In genomic region chr9:123926986-123927385, GRCh38 we compare ENCODE assay signal across 28 cellular contexts. TPM values are rescaled to one million over a fixed set of nuclear protein-coding genes. Genes with fewer than 3 reads are reported as not detected.
DNase-seq lines count a peak whose midpoint lies in the region; ATAC-seq, FAIRE-seq and TF ChIP-seq lines count a peak whose summit lies in the region.
"Had no signal": no experiment of that assay in that cellular context is flagged by ENCODE, and none has a peak within 500 bp of the region (broad histone marks: within the 10 kb centered on the region; RNA-seq: fewer than 3 reads in every experiment).

No MANE protein-coding gene starts in this region.

- H3K4me2 ChIP-seq in A549 = peak overlapping the region; percentile 89; the same call in 2 of the 3 replicates
- 0 out of 2 replicates have a peak overlapping the region, but pooled peaks have one; percentile 81 for H3K4me2 ChIP-seq in MM.1S (ENCODE audit: low read depth, low read length)

- H3K9me2 ChIP-seq in MM.1S (replicated peaks; ENCODE audit: insufficient read depth, low read length) = no peaks in the 10 kb centered on the region

- H4K20me1 ChIP-seq in MM.1S (ENCODE audit: insufficient read depth, low read length) = no peaks in the 10 kb centered on the region; the same call in 1 of the 2 replicates

- no peak for FAIRE-seq in A549 (lab: Jason Lieb, UNC)
- FAIRE-seq: endometrium had no signal

- peak overlapping the region in 1 of 5 experiments; percentile 88 for H3K27ac Mint-ChIP-seq in brain
- H3K27ac Mint-ChIP-seq: activated T-helper 1 cell treated with anti-CD3 and anti-CD28 coated beads, Interleukin-12 subunit alpha, Interleukin-12 subunit beta, Interleukin-2, Interleukin-4 antibody, amounts not matched to agents 30 ng/mL and 10 ng/mL and 1 ng/mL, durations not matched to agents 14 hours and 24 hours and 36 hours; stimulated activated naive CD8-positive, alpha-beta T cell treated with anti-CD3 and anti-CD28 coated beads, Interleukin-15, amount 100 ng/mL, for 72 hours had no signal

- ATAC-seq in A549 (no peak), left cardiac atrium (no peak)
- ATAC-seq: activated CD4-positive, CD25-positive, alpha-beta regulatory T cell treated with anti-CD3 and anti-CD28 coated beads, Interleukin-2, amount 50 U/mL, for 24 hours; right cardiac atrium; stimulated activated naive CD8-positive, alpha-beta T cell treated with anti-CD3 and anti-CD28 coated beads, Interleukin-15, amount 100 ng/mL, for 72 hours; T-cell had no signal

- no peak overlapping the region for H2AFZ ChIP-seq in MM.1S (ENCODE audit: low read length)

- no peak for DNase-seq in A549 (ENCODE audit: low read depth in 1 of 2, low spot score in 1 of 2)
- DNase-seq in GM12865 (ENCODE audit: low read depth) = no peak
- no peak for DNase-seq in MM.1S
- DNase-seq in NCI-H2029 treated with DMSO at 0.1 percent for 48 hours (lab: John Stamatoyannopoulos, UW) = no peak
- DNase-seq in left cardiac atrium = no peak
- DNase-seq in erythroblast (lab: John Stamatoyannopoulos, UW) = no peak
- DNase-seq in NCI-H187 (lab: John Stamatoyannopoulos, UW) = no peak
- DNase-seq: activated CD4-positive, alpha-beta T cell treated with anti-CD3 and anti-CD28 coated beads, Interleukin-2, amount 50 U/mL, for 48 hours; activated naive CD4-positive, alpha-beta T cell treated with Interleukin-2 at 50 U/mL for 16 hours; amniotic stem cell; brain microvascular endothelial cell; CD8-positive, alpha-beta memory T cell; DMS 273 treated with DMSO at 0.1 percent for 48 hours; dorsolateral prefrontal cortex; KG1; NCI-H1436; NCI-H446 treated with DMSO at 0.1 percent for 48 hours; NCI-H774; right cardiac atrium; stimulated activated naive CD8-positive, alpha-beta T cell treated with anti-CD3 and anti-CD28 coated beads, Interleukin-15, amount 100 ng/mL, for 72 hours; T-cell; uterus had no signal

- POLR2A ChIA-PET in A549 (lab: Yijun Ruan, JAX) = no interaction called here

- H3K36me3 Mint-ChIP-seq in brain = peaks cover 27% of the 10 kb centered on the region

- no peak for TF ChIP-seq EP300 in A549 (IDR thresholded peaks at IDR 0.05)

- peak overlapping the region in 3 of 5 experiments; percentile 25 to 97 (median 82) for H3K4me3 Mint-ChIP-seq in brain

- WGBS in A549 (ENCODE audit: missing lambda C conversion rate) = 87% methylated on average over 5 of the region's 5 CpGs

- TF ChIP-seq POLR2A in A549 (IDR thresholded peaks at IDR 0.05; ENCODE audit: low read length) = no peak
- TF ChIP-seq POLR2A in erythroblast (IDR thresholded peaks at IDR 0.05; ENCODE audit: low read length) = no peak

- TF ChIP-seq RAD21 in A549 (conservative IDR thresholded peaks at IDR 0.05 in 1 of 2, IDR thresholded peaks at IDR 0.05 in 1 of 2) = no peak

- H3K4me3 ChIP-seq in A549 (no peak overlapping the region), GM12865 (ENCODE audit: low read depth, low read length) (peak overlapping the region; percentile 91), MM.1S (ENCODE audit: low read length) (no peak overlapping the region)
- H3K4me3 ChIP-seq: thoracic aorta, uterus had no signal

- TF ChIP-seq CTCF in A549 (IDR thresholded peaks at IDR 0.05) (no peak), GM12865 (IDR thresholded peaks at IDR 0.05; ENCODE audit: insufficient read depth, low read depth, low read length, missing control alignments) (no peak), MM.1S (IDR thresholded peaks at IDR 0.05; ENCODE audit: low read length) (no peak), brain (conservative IDR thresholded peaks at IDR 0.05) (no peak)

- H3K4me1 Mint-ChIP-seq in brain = peaks cover 34% of the 10 kb centered on the region

- H3K9me3 Mint-ChIP-seq in brain = peaks cover 8 to 18% (median 17%) of the 10 kb centered on the region in 5 experiments
- H3K9me3 Mint-ChIP-seq: CD8-positive, alpha-beta memory T cell had no signal

- peaks cover 71% of the 10 kb centered on the region for H3K4me1 ChIP-seq in A549
- peaks cover 24% of the 10 kb centered on the region for H3K4me1 ChIP-seq in MM.1S (ENCODE audit: low read length)

- H3K27ac ChIP-seq in A549 = no peak overlapping the region
- no peak overlapping the region for H3K27ac ChIP-seq in MM.1S (ENCODE audit: low read length)
- H3K27ac ChIP-seq: brain microvascular endothelial cell, RWPE1, thoracic aorta, uterus had no signal

- H3K27me3 ChIP-seq in MM.1S (replicated peaks; ENCODE audit: insufficient read depth, low read length) = no peaks in the 10 kb centered on the region
- H3K27me3 ChIP-seq: brain microvascular endothelial cell, dorsolateral prefrontal cortex, uterus had no signal

- intact Hi-C loops in left cardiac atrium (cut with DNase I) = no loop called here

- CTCF ChIA-PET in A549 (lab: Yijun Ruan, JAX) = no interaction called here

- no peaks in the 10 kb centered on the region for H3K36me3 ChIP-seq in MM.1S (replicated peaks; ENCODE audit: insufficient read depth, low read length)
- H3K36me3 ChIP-seq: brain microvascular endothelial cell, thoracic aorta, uterus had no signal

- H3K27me3 Mint-ChIP-seq in brain = peaks cover 12% of the 10 kb centered on the region
- H3K27me3 Mint-ChIP-seq: CD8-positive, alpha-beta memory T cell; stimulated activated naive CD8-positive, alpha-beta T cell treated with anti-CD3 and anti-CD28 coated beads, Interleukin-15, amount 100 ng/mL, for 72 hours; T-cell had no signal

- peaks cover 18% of the 10 kb centered on the region for H3F3A ChIP-seq in MM.1S (ENCODE audit: insufficient read depth, low read length)

- H3K9me3 ChIP-seq in A549 (peaks cover 7% of the 10 kb centered on the region; the same call in 2 of the 3 replicates), MM.1S (replicated peaks; ENCODE audit: insufficient read depth, low read length) (no peaks in the 10 kb centered on the region)
- H3K9me3 ChIP-seq: thoracic aorta, uterus had no signal

- H3K9ac ChIP-seq in MM.1S (ENCODE audit: low read length) = no peak overlapping the region

- H3K79me2 ChIP-seq in MM.1S (ENCODE audit: low read length) = peaks cover 56% of the 10 kb centered on the region

TF ChIP-seq in A549, 52 proteins besides CTCF, POLR2A, EP300 and RAD21:
- TF ChIP-seq MAX (IDR thresholded peaks at IDR 0.05) (no peak), RARB (CRISPR knock-in tag; IDR thresholded peaks at IDR 0.05) (no peak)
- TF ChIP-seq, protein P1, sequence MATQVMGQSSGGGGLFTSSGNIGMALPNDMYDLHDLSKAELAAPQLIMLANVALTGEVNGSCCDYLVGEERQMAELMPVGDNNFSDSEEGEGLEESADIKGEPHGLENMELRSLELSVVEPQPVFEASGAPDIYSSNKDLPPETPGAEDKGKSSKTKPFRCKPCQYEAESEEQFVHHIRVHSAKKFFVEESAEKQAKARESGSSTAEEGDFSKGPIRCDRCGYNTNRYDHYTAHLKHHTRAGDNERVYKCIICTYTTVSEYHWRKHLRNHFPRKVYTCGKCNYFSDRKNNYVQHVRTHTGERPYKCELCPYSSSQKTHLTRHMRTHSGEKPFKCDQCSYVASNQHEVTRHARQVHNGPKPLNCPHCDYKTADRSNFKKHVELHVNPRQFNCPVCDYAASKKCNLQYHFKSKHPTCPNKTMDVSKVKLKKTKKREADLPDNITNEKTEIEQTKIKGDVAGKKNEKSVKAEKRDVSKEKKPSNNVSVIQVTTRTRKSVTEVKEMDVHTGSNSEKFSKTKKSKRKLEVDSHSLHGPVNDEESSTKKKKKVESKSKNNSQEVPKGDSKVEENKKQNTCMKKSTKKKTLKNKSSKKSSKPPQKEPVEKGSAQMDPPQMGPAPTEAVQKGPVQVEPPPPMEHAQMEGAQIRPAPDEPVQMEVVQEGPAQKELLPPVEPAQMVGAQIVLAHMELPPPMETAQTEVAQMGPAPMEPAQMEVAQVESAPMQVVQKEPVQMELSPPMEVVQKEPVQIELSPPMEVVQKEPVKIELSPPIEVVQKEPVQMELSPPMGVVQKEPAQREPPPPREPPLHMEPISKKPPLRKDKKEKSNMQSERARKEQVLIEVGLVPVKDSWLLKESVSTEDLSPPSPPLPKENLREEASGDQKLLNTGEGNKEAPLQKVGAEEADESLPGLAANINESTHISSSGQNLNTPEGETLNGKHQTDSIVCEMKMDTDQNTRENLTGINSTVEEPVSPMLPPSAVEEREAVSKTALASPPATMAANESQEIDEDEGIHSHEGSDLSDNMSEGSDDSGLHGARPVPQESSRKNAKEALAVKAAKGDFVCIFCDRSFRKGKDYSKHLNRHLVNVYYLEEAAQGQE (IDR thresholded peaks at IDR 0.05) = no peak
TF ChIP-seq in A549: peak in this region for 0.

RNA-seq across cellular contexts. Expression of gene DENND1A, which starts 2.9 kb away (rescaled TPM):
- polyA plus RNA-seq in A549 (2011; rRNA removed) (21.9 and 22.1 TPM in 2 replicates), A549 (2017; fragmentation: RNase III; extraction: RNeasy Plus Mini Kit Qiagen cat#74134 plus additional on column Dnase treatment) (14.9 to 15.6 TPM (median 15.1 TPM) in 3 replicates), brain (ENCODE audit: insufficient read depth, low read depth, low replicate concordance) (45.3 TPM)
- polyA plus RNA-seq in A549 (2012; cell fraction: cytosol; rRNA removed) = 13.7 and 17.2 TPM in 2 replicates
- polyA plus RNA-seq in A549 (2012; cell fraction: nucleus; rRNA removed) = 16.6 and 21.5 TPM in 2 replicates
- polyA minus RNA-seq in A549 (2011; rRNA and poly(A)+ RNA removed) = 66.5 and 71.0 TPM in 2 replicates
- 10 to 100 TPM; 16.2 to 17.7 TPM for total RNA-seq in left cardiac atrium
